Comparison of ENCODE assay signal across 11 cellular contexts in genomic region chr22:28116261-28116673, GRCh38.
DNase-seq lines count a peak whose midpoint lies in the region; ATAC-seq, FAIRE-seq and TF ChIP-seq lines count a peak whose summit lies in the region.
"Had no signal": no experiment of that assay in that cellular context is flagged by ENCODE, and none has a peak within 500 bp of the region (broad histone marks: within the 10 kb centered on the region; RNA-seq: fewer than 3 reads in every experiment).

No MANE protein-coding gene starts in this region.

- H3K79me2 ChIP-seq in astrocyte (ENCODE audit: insufficient read depth, low read length), result no peaks in the 10 kb centered on the region

- H3K4me1 ChIP-seq in astrocyte (ENCODE audit: insufficient read depth, low read length) (peaks cover 42% of the 10 kb centered on the region), vagina (peaks cover 35% of the 10 kb centered on the region)

- H3K27me3 ChIP-seq in astrocyte (ENCODE audit: insufficient read depth, low read length) (no peaks in the 10 kb centered on the region), vagina (no peaks in the 10 kb centered on the region)

- peak overlapping the region; percentile 93 for H3K27ac Mint-ChIP-seq in astrocyte (ENCODE audit: unreplicated experiment)
- H3K27ac Mint-ChIP-seq in endothelial cell (ENCODE audit: unreplicated experiment), result no peak overlapping the region

- H3K4me3 ChIP-seq in astrocyte (ENCODE audit: insufficient read depth, low read depth, low read length) (peak overlapping the region; percentile 31), skeletal muscle cell (ENCODE audit: low read depth, low read length) (no peak overlapping the region), vagina (no peak overlapping the region)
- H3K4me3 ChIP-seq: skin epidermis had no signal

- peak overlapping the region; percentile 77 for H3K4me2 ChIP-seq in astrocyte (ENCODE audit: low read length)

- DNase-seq in GOT3 (lab: John Stamatoyannopoulos, UW) (peak; percentile 14), astrocyte (ENCODE audit: low read depth) (peak; percentile 99), left ventricle myocardium superior (peak; percentile 43), skeletal muscle cell (ENCODE audit: low read depth) (peak; percentile 72), NCI-H82 (lab: John Stamatoyannopoulos, UW) (no peak), NCI-H2107 (lab: John Stamatoyannopoulos, UW) (no peak), vagina (ENCODE audit: extremely low spot score in 2 of 2) (no peak), endothelial cell (ENCODE audit: low spot score) (no peak)
- DNase-seq: SHP77 treated with DMSO at 0.1 percent for 48 hours had no signal

- no peaks in the 10 kb centered on the region for H3K27me3 Mint-ChIP-seq in astrocyte (ENCODE audit: low read depth, unreplicated experiment)
- H3K27me3 Mint-ChIP-seq in endothelial cell (ENCODE audit: unreplicated experiment), result no peaks in the 10 kb centered on the region

- intact Hi-C loops in left ventricle myocardium superior (cut with micrococcal nuclease) (no loop called here), vagina (cut with DNase I) (no loop called here)

- H3K36me3 Mint-ChIP-seq in astrocyte (ENCODE audit: low read depth, unreplicated experiment), result no peaks in the 10 kb centered on the region
- H3K36me3 Mint-ChIP-seq in endothelial cell (ENCODE audit: low read depth, unreplicated experiment), result no peaks in the 10 kb centered on the region

- H3K9me3 Mint-ChIP-seq in astrocyte (ENCODE audit: unreplicated experiment) (no peaks in the 10 kb centered on the region), endothelial cell (ENCODE audit: unreplicated experiment) (no peaks in the 10 kb centered on the region)

- H3K9ac ChIP-seq in astrocyte (ENCODE audit: low read length), result peak overlapping the region; percentile 65

- FAIRE-seq in astrocyte (lab: Jason Lieb, UNC), result no peak
- FAIRE-seq: frontal cortex had no signal

- no peaks in the 10 kb centered on the region for H4K20me1 ChIP-seq in astrocyte (ENCODE audit: insufficient read depth, low read length)

- H3K27ac ChIP-seq in astrocyte (ENCODE audit: low read depth, low read length) (peak overlapping the region; percentile 91), vagina (no peak overlapping the region)

- TF ChIP-seq POLR2A in vagina (IDR thresholded peaks at IDR 0.05), result no peak

- H3K9me3 ChIP-seq in astrocyte (ENCODE audit: insufficient read depth, low read depth, low read length) (no peaks in the 10 kb centered on the region), vagina (no peaks in the 10 kb centered on the region)

- ATAC-seq in left ventricle myocardium superior, result peak; percentile 69

- peaks cover 30% of the 10 kb centered on the region for H3K4me1 Mint-ChIP-seq in astrocyte (ENCODE audit: low read depth, unreplicated experiment)
- peaks cover 12% of the 10 kb centered on the region for H3K4me1 Mint-ChIP-seq in endothelial cell (ENCODE audit: unreplicated experiment)

- TF ChIP-seq CTCF in astrocyte (IDR thresholded peaks at IDR 0.05; ENCODE audit: insufficient read depth, low read depth, low read length) (no peak), vagina (IDR thresholded peaks at IDR 0.05) (no peak), endothelial cell (IDR thresholded peaks at IDR 0.05; ENCODE audit: unreplicated experiment) (no peak)

- H3K4me3 Mint-ChIP-seq in astrocyte (ENCODE audit: unreplicated experiment) (no peak overlapping the region), endothelial cell (ENCODE audit: unreplicated experiment) (no peak overlapping the region)

- H3K36me3 ChIP-seq in astrocyte (ENCODE audit: insufficient read depth, low read length), result no peaks in the 10 kb centered on the region
- H3K36me3 ChIP-seq in vagina, result no peaks in the 10 kb centered on the region

- H2AFZ ChIP-seq in astrocyte (ENCODE audit: low read depth, low read length), result peak overlapping the region; percentile 50

Comparison
In these comparisons a context has a peak if more than half of its experiments do, and no peak if none do; other contexts are left out.
1. DNase-seq: peak in GOT3 (single experiment), astrocyte (single experiment), left ventricle myocardium superior (single experiment) and skeletal muscle cell (single experiment); none in NCI-H82 (single experiment), NCI-H2107 (single experiment), vagina (0 of 2) and endothelial cell (single experiment).